ENCODE assay signal across 23 cellular contexts in the genomic region with DNA sequence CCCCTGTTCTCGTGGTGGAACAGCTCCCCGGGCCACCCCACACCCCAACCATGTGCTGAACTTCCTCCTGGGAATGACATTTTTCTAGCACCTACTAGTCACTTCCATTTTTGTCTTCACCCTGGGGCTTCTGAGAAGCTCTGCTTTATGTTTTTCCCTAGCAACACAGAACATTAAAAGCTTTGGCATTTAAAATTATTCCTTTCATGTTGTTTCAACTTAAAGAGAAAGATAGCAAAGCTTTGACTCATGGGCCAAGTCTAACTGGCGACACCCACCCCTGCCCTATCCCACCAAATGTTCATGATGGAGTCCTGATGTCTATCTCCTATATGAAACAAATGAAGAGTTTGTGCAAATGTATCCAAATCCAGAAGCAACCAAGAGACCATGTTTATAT.
"Had no signal": no experiment of that assay in that cellular context is flagged by ENCODE, and none has a peak within 500 bp of the region (broad histone marks: within the 10 kb centered on the region; RNA-seq: fewer than 3 reads in every experiment).

No MANE protein-coding gene starts in this region.

- H3K9ac ChIP-seq: neural progenitor cell had no signal

- H3K4me2 ChIP-seq: neural progenitor cell had no signal

- H3K9me3 ChIP-seq: pancreas, testis had no signal

- H3K36me3 ChIP-seq: neural progenitor cell, pancreas, upper lobe of right lung had no signal

- H3K4me3 ChIP-seq: esophagus muscularis mucosa, lung, neural progenitor cell, pancreas, testis, tibial nerve, upper lobe of right lung, vagina had no signal

- H3K27me3 ChIP-seq: esophagus muscularis mucosa, foreskin keratinocyte, neural progenitor cell, pancreas, testis, tibial nerve, upper lobe of right lung, vagina had no signal

- FAIRE-seq: pancreas had no signal

- ATAC-seq: effector memory CD8-positive, alpha-beta T cell; foreskin keratinocyte; left colon; left ventricle myocardium superior; natural killer cell treated with Interleukin-12 subunit alpha and Interleukin-12 subunit beta and Interleukin-15 and Interleukin-18, amount 100 ng/mL, for 72 hours; pancreas; right cardiac atrium; stimulated activated memory B cell treated with anti-CD40 and anti-IgM and Interleukin-4, amounts not matched to agents 10 μg/mL and 1 μg/mL and 100 μg/mL, for 72 hours; stimulated activated naive CD8-positive, alpha-beta T cell treated with anti-CD3 and anti-CD28 coated beads, Interleukin-15, amount 100 ng/mL, for 72 hours; upper lobe of right lung had no signal

- H3K4me1 ChIP-seq: esophagus muscularis mucosa, foreskin keratinocyte, neural progenitor cell, pancreas had no signal

- H2AFZ ChIP-seq: neural progenitor cell had no signal

- DNase-seq: effector memory CD8-positive, alpha-beta T cell; head of caudate nucleus; hippocampal formation; left colon; left ventricle myocardium superior; mesenchymal stem cell; midbrain; nucleus accumbens; pancreas; right cardiac atrium; stimulated activated CD4-positive, alpha-beta T cell treated with anti-CD3 and anti-CD28 coated beads, Interleukin-4, amount 100 ng/mL, for 24 hours; stimulated activated naive CD8-positive, alpha-beta T cell treated with anti-CD3 and anti-CD28 coated beads, Interleukin-15, amount 100 ng/mL, for 72 hours; testis; upper lobe of right lung had no signal

- H3K27ac ChIP-seq: epithelial cell of prostate, esophagus muscularis mucosa, foreskin keratinocyte, neural progenitor cell, pancreas, testis, tibial nerve, upper lobe of right lung, vagina had no signal
